24 cellular contexts compared by ENCODE assay signal in genomic region chr6:7332090-7332745, GRCh38. TPM values are rescaled to one million over a fixed set of nuclear protein-coding genes. Genes with fewer than 3 reads are reported as not detected.
DNase-seq lines count a peak whose midpoint lies in the region; ATAC-seq and TF ChIP-seq lines count a peak whose summit lies in the region.
"Had no signal": no experiment of that assay in that cellular context is flagged by ENCODE, and none has a peak within 500 bp of the region (broad histone marks: within the 10 kb centered on the region; RNA-seq: fewer than 3 reads in every experiment).

No MANE protein-coding gene starts in this region.

- H2BK15ac ChIP-seq in neuronal stem cell (ENCODE audit: low read length) = no peak overlapping the region

- H3K4me1 ChIP-seq in GM23248 (ENCODE audit: insufficient read depth) (no peaks in the 10 kb centered on the region), RWPE2 (ENCODE audit: insufficient read depth, poor library complexity, severe bottlenecking) (no peaks in the 10 kb centered on the region), foreskin keratinocyte (peaks cover 6% of the 10 kb centered on the region), neuronal stem cell (ENCODE audit: control insufficient read depth in 2 of 2, insufficient read depth in 1 of 2, low read depth in 1 of 2, low read length in 2 of 2) (peaks cover 0 to 2% of the 10 kb centered on the region in 2 donors), left ventricle myocardium inferior (no peaks in the 10 kb centered on the region)
- H3K4me1 ChIP-seq: pancreas, right lobe of liver, testis had no signal

- 65 to 74% methylated on average over 8 of the region's 8 CpGs for WGBS in GM23248 (ENCODE audit: low coverage in 1 of 2, low lambda C conversion rate in 2 of 2, missing lambda C conversion rate in 2 of 2), 2 experiments
- no CpG with 5 or more reads among the region's 8 CpGs for WGBS in neuronal stem cell (ENCODE audit: extremely low coverage in 2 of 2, insufficient read length in 2 of 2, insufficient replicate concordance in 1 of 2), 2 donors

- H4K91ac ChIP-seq in neuronal stem cell (ENCODE audit: low read depth, low read length, poor library complexity) = no peak overlapping the region

- H3K4me3 ChIP-seq in GM23248 = no peak overlapping the region
- no peak overlapping the region for H3K4me3 ChIP-seq in RWPE2 (ENCODE audit: severe bottlenecking)
- no peak overlapping the region for H3K4me3 ChIP-seq in neuronal stem cell (ENCODE audit: low read length in 2 of 2)
- H3K4me3 ChIP-seq in left ventricle myocardium inferior = no peak overlapping the region
- H3K4me3 ChIP-seq: lung, pancreas, right lobe of liver, testis had no signal

- no peak overlapping the region for H4K8ac ChIP-seq in neuronal stem cell (ENCODE audit: low read depth, low read length)

- DNase-seq in GM23248 = peak; percentile 40
- DNase-seq in RWPE2 (ENCODE audit: low spot score) = no peak
- DNase-seq in foreskin keratinocyte = peak; percentile 72 to 88
- no peak for DNase-seq in neuronal stem cell (ENCODE audit: low spot score)
- no peak for DNase-seq in left ventricle myocardium inferior
- DNase-seq: CD4-positive, alpha-beta T cell; DMS53; effector memory CD4-positive, alpha-beta T cell; GF-D8; head of caudate nucleus; Karpas-422; naive thymus-derived CD8-positive, alpha-beta T cell; NCI-H1436; NCI-H526 treated with DMSO at 0.1 percent for 48 hours; pancreas; right lobe of liver; SHP77; testis had no signal

- H3K36me3 ChIP-seq in GM23248 (ENCODE audit: low read depth) = no peaks in the 10 kb centered on the region
- no peaks in the 10 kb centered on the region for H3K36me3 ChIP-seq in RWPE2 (ENCODE audit: low read depth)
- H3K36me3 ChIP-seq in neuronal stem cell (replicated peaks in 1 of 2; ENCODE audit: control insufficient read depth in 2 of 2, insufficient read depth in 2 of 2, low read length in 2 of 2) = no peaks in the 10 kb centered on the region
- no peaks in the 10 kb centered on the region for H3K36me3 ChIP-seq in left ventricle myocardium inferior
- H3K36me3 ChIP-seq: pancreas, right lobe of liver had no signal

- H3K79me1 ChIP-seq in neuronal stem cell (ENCODE audit: low read depth, low read length) = no peaks in the 10 kb centered on the region

- TF ChIP-seq CTCF in RWPE2 (IDR thresholded peaks at IDR 0.05; ENCODE audit: poor library complexity, severe bottlenecking) (no peak), foreskin keratinocyte (conservative IDR thresholded peaks at IDR 0.05) (no peak), left ventricle myocardium inferior (IDR thresholded peaks at IDR 0.05; ENCODE audit: borderline replicate concordance) (no peak)

- H3K9ac ChIP-seq in GM23248 = no peak overlapping the region
- no peak overlapping the region for H3K9ac ChIP-seq in neuronal stem cell (ENCODE audit: low read depth, low read length, poor library complexity)

- no peak overlapping the region for H3K27ac ChIP-seq in GM23248
- H3K27ac ChIP-seq in RWPE2 (ENCODE audit: poor library complexity, severe bottlenecking) = no peak overlapping the region
- peak overlapping the region; percentile 71 for H3K27ac ChIP-seq in foreskin keratinocyte
- H3K27ac ChIP-seq in neuronal stem cell (replicated peaks; ENCODE audit: low read length) = no peak overlapping the region
- H3K27ac ChIP-seq in left ventricle myocardium inferior (replicated peaks) = no peak overlapping the region
- H3K27ac ChIP-seq: pancreas, right lobe of liver, testis had no signal

- no peaks in the 10 kb centered on the region for H3K9me3 ChIP-seq in GM23248 (ENCODE audit: low read depth)
- no peaks in the 10 kb centered on the region for H3K9me3 ChIP-seq in RWPE2 (ENCODE audit: severe bottlenecking)
- H3K9me3 ChIP-seq in neuronal stem cell (replicated peaks in 1 of 2; ENCODE audit: control insufficient read depth in 2 of 2, insufficient read depth in 1 of 2, low read depth in 1 of 2, low read length in 2 of 2) = no peaks in the 10 kb centered on the region
- no peaks in the 10 kb centered on the region for H3K9me3 ChIP-seq in left ventricle myocardium inferior (replicated peaks)
- H3K9me3 ChIP-seq: pancreas, right lobe of liver, testis had no signal

- H3K23ac ChIP-seq in neuronal stem cell (ENCODE audit: low read depth, low read length, poor library complexity) = no peak overlapping the region

- H3K9me2 ChIP-seq in GM23248 (ENCODE audit: insufficient read depth) = 0 out of 2 replicates have a peak, but pooled peaks cover under 1% of the 10 kb centered on the region

- peak; percentile 56; the same call in 1 of the 3 replicates for ATAC-seq in RWPE2 (ENCODE audit: low read depth)
- ATAC-seq in foreskin keratinocyte = peak; percentile 90
- no peak for ATAC-seq in GM21737 (IDR thresholded peaks at IDR 0.05; ENCODE audit: unreplicated experiment)
- no peak for ATAC-seq in HG02642 (IDR thresholded peaks at IDR 0.05; ENCODE audit: poor library complexity, unreplicated experiment)
- no peak for ATAC-seq in HG02763 (IDR thresholded peaks at IDR 0.05; ENCODE audit: unreplicated experiment)
- ATAC-seq: naive thymus-derived CD8-positive, alpha-beta T cell had no signal

- H2AK5ac ChIP-seq in neuronal stem cell (ENCODE audit: low read depth, low read length) = no peak overlapping the region

- intact Hi-C loops in left ventricle myocardium inferior (cut with micrococcal nuclease) = no loop called here

- H3K79me2 ChIP-seq in GM23248 (ENCODE audit: insufficient read depth) = no peaks in the 10 kb centered on the region

- H2BK120ac ChIP-seq in neuronal stem cell (ENCODE audit: low read depth, low read length) = no peak overlapping the region

- no peak overlapping the region for H2AFZ ChIP-seq in GM23248
- peak overlapping the region; percentile 0 for H2AFZ ChIP-seq in neuronal stem cell (ENCODE audit: low read length)

- H3F3A ChIP-seq in GM23248 (ENCODE audit: insufficient read depth) = no peaks in the 10 kb centered on the region

- H3K4ac ChIP-seq in neuronal stem cell (ENCODE audit: low read length) = no peak overlapping the region

- in situ Hi-C loops in GM23248 (cut with MboI) = no loop called here

- no peak overlapping the region for H2BK5ac ChIP-seq in neuronal stem cell (ENCODE audit: low read length)

- H2BK12ac ChIP-seq in neuronal stem cell (ENCODE audit: low read length) = no peak overlapping the region

- no peak overlapping the region for H3K18ac ChIP-seq in neuronal stem cell (ENCODE audit: low read length)

- H3K27me3 ChIP-seq in GM23248 (replicated peaks; ENCODE audit: insufficient read depth) (no peaks in the 10 kb centered on the region), RWPE2 (ENCODE audit: insufficient read depth, poor library complexity, severe bottlenecking) (no peaks in the 10 kb centered on the region), foreskin keratinocyte (no peaks in the 10 kb centered on the region), neuronal stem cell (ENCODE audit: control insufficient read depth in 3 of 3, insufficient read depth in 3 of 3, low read depth in 1 of 3, low read length in 3 of 3) (peaks cover 0 to 6% (median 0%) of the 10 kb centered on the region in 3 experiments), left ventricle myocardium inferior (ENCODE audit: low read depth) (no peaks in the 10 kb centered on the region)
- H3K27me3 ChIP-seq: pancreas, right lobe of liver, testis had no signal

- no peak overlapping the region for H3K14ac ChIP-seq in neuronal stem cell (ENCODE audit: low read length)

- no peak overlapping the region for H3K4me2 ChIP-seq in GM23248 (ENCODE audit: unreplicated experiment)
- no peak overlapping the region for H3K4me2 ChIP-seq in neuronal stem cell (ENCODE audit: insufficient read depth, low read length, poor library complexity, severe bottlenecking)

- H4K20me1 ChIP-seq in GM23248 (ENCODE audit: insufficient read depth) = no peaks in the 10 kb centered on the region

RNA-seq across cellular contexts. Expression of gene SSR1, which starts 19.2 kb away (rescaled TPM):
- 129 and 180 TPM in 2 replicates for total RNA-seq in GM23248 (2014; rRNA removed; shearing (Covaris generic))
- polyA plus RNA-seq in GM23248 (2016; fragmentation: Nextera tagmentation; extraction: Ambion mirVana) = 241 and 257 TPM in 2 replicates
- total RNA-seq in foreskin keratinocyte = 126 and 142 TPM in 2 replicates
- 57.1 and 62.9 TPM in 2 replicates for polyA plus RNA-seq in foreskin keratinocyte
- polyA plus RNA-seq in neuronal stem cell (2013, experiment 1 of 2) = 40.1 TPM
- polyA plus RNA-seq in neuronal stem cell (2013, experiment 2 of 2) = 38.6 TPM
- total RNA-seq in left ventricle myocardium inferior = 53.4 TPM

RNA-seq across cellular contexts. Expression of gene CAGE1, which starts 57.3 kb away (rescaled TPM):
- not detected in 2 replicates for total RNA-seq in GM23248 (2014; rRNA removed; shearing (Covaris generic))
- polyA plus RNA-seq in GM23248 (2016; fragmentation: Nextera tagmentation; extraction: Ambion mirVana) = not detected in 2 replicates
- 0.07 and 0.20 TPM in 2 replicates for total RNA-seq in foreskin keratinocyte
- 0.01 and 0.03 TPM in 2 replicates for polyA plus RNA-seq in foreskin keratinocyte
- 0.01 TPM for polyA plus RNA-seq in neuronal stem cell (2013, experiment 1 of 2)
- polyA plus RNA-seq in neuronal stem cell (2013, experiment 2 of 2) = 0.01 TPM
- not detected for total RNA-seq in left ventricle myocardium inferior
- total RNA-seq: right lobe of liver had no signal
- polyA plus RNA-seq: AG04450; fibroblast of lung; lung; naive thymus-derived CD8-positive, alpha-beta T cell; pancreas had no signal

RNA-seq across cellular contexts. Expression of gene RIOK1, which starts 57.4 kb away (rescaled TPM):
- total RNA-seq in GM23248 (2014; rRNA removed; shearing (Covaris generic)) = 13.2 and 22.5 TPM in 2 replicates
- 22.4 and 26.4 TPM in 2 replicates for polyA plus RNA-seq in GM23248 (2016; fragmentation: Nextera tagmentation; extraction: Ambion mirVana)
- 19.8 and 23.5 TPM in 2 replicates for total RNA-seq in foreskin keratinocyte
- polyA plus RNA-seq in foreskin keratinocyte = 11.8 and 14.7 TPM in 2 replicates
- polyA plus RNA-seq in neuronal stem cell (2013, experiment 1 of 2) = 27.3 TPM
- 26.7 TPM for polyA plus RNA-seq in neuronal stem cell (2013, experiment 2 of 2)
- total RNA-seq in left ventricle myocardium inferior = 11.5 TPM

Comparison
In these comparisons a context has a peak if more than half of its experiments do, and no peak if none do; other contexts are left out.
1. DNase-seq: peak in GM23248 (single experiment) and foreskin keratinocyte (2 of 2); none in RWPE2 (single experiment), neuronal stem cell (single experiment) and left ventricle myocardium inferior (single experiment).
2. ATAC-seq: peak in RWPE2 (single experiment) and foreskin keratinocyte (single experiment); none in GM21737 (single experiment), HG02642 (single experiment) and HG02763 (single experiment).